1 cellular context compared by ENCODE assay signal in the genomic region with DNA sequence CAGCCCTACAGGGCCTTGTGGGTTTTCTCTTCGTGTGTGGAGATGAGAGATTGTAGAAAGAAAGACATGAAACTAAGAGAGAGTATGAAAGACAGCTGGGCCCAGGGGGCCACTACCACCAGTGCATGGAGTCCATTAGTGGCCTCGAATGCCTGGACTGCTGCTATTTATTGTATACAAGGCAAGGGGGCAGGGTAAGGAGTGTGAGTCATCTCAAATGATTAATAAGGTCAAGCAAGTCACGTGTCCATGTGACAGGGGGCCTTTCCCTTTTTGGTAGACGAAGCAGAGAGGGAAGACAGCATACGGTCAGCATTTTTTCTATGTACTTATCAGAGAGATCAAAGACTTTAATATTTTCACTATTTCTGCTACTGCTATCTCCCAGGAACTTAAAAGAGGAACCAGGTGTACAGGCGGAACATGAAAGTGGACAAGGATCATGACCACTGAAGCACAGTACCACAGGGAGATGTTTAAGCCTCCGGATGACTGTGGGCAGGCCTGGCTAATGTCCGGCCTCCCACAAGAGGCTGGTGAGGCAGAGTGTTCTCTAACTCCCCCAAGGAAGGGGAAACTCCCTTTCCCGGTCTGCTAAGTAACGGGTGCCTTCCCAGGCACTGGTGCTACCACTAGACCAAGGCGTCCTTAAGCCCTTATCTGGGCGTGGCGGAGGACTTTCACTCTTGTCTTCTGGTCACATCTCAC.
TF ChIP-seq lines count a peak whose summit lies in the region.

No MANE protein-coding gene starts in this region.

TF ChIP-seq in K562, 482 proteins besides CTCF, POLR2A, EP300 and RAD21 (continued from another document and continues in another):
- TF ChIP-seq, protein P1, sequence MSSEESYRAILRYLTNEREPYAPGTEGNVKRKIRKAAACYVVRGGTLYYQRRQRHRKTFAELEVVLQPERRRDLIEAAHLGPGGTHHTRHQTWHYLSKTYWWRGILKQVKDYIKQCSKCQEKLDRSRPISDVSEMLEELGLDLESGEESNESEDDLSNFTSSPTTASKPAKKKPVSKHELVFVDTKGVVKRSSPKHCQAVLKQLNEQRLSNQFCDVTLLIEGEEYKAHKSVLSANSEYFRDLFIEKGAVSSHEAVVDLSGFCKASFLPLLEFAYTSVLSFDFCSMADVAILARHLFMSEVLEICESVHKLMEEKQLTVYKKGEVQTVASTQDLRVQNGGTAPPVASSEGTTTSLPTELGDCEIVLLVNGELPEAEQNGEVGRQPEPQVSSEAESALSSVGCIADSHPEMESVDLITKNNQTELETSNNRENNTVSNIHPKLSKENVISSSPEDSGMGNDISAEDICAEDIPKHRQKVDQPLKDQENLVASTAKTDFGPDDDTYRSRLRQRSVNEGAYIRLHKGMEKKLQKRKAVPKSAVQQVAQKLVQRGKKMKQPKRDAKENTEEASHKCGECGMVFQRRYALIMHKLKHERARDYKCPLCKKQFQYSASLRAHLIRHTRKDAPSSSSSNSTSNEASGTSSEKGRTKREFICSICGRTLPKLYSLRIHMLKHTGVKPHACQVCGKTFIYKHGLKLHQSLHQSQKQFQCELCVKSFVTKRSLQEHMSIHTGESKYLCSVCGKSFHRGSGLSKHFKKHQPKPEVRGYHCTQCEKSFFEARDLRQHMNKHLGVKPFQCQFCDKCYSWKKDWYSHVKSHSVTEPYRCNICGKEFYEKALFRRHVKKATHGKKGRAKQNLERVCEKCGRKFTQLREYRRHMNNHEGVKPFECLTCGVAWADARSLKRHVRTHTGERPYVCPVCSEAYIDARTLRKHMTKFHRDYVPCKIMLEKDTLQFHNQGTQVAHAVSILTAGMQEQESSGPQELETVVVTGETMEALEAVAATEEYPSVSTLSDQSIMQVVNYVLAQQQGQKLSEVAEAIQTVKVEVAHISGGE (CRISPR knock-in tag; IDR thresholded peaks at IDR 0.05), result peak in 1 of 3 experiments; percentile 74; a peak in 2 of 6 replicates
- TF ChIP-seq HMG20B (CRISPR knock-in tag; IDR thresholded peaks at IDR 0.05) (no peak), HNRNPH1 (optimal IDR thresholded peaks at IDR 0.05; ENCODE audit: low read depth, low read length) (no peak), BRD4 (IDR thresholded peaks at IDR 0.05) (no peak), SMARCC2 (IDR thresholded peaks at IDR 0.05; ENCODE audit: low read depth) (peak; percentile 59; the same call in 1 of the 2 replicates), SRSF9 (IDR thresholded peaks at IDR 0.05; ENCODE audit: borderline replicate concordance, low read depth, low read length) (no peak), FOXK1 (CRISPR knock-in tag; IDR thresholded peaks at IDR 0.05; ENCODE audit: borderline replicate concordance) (peak; percentile 81; the same call in 1 of the 2 replicates), RBFOX2 (IDR thresholded peaks at IDR 0.05; ENCODE audit: low read depth, low read length) (peak; percentile 60), CBFB (CRISPR knock-in tag; IDR thresholded peaks at IDR 0.05) (no peak), ZFPM2 (CRISPR knock-in tag; IDR thresholded peaks at IDR 0.05) (no peak), PTTG1 (tag; IDR thresholded peaks at IDR 0.05; ENCODE audit: low read depth) (no peak), HDAC1 (IDR thresholded peaks at IDR 0.05) (peak in 1 of 2 experiments; percentile 45; a peak in 1 of 4 replicates), ZC3H11A (IDR thresholded peaks at IDR 0.05; ENCODE audit: low read depth, low read length) (no peak), ZNF583 (CRISPR knock-in tag; IDR thresholded peaks at IDR 0.05) (no peak), ZNF551 (CRISPR knock-in tag; IDR thresholded peaks at IDR 0.05) (no peak), SMC3 (conservative IDR thresholded peaks at IDR 0.05; ENCODE audit: insufficient read depth, low read depth, low read length) (no peak; the same call in 1 of the 2 replicates), SREBF2 (CRISPR knock-in tag; IDR thresholded peaks at IDR 0.05) (no peak), IFI16 (CRISPR knock-in tag; IDR thresholded peaks at IDR 0.05) (no peak), ELF2 (CRISPR knock-in tag; IDR thresholded peaks at IDR 0.05) (0 out of 2 replicates have a peak, but pooled peaks have one; percentile 22), KDM1A (IDR thresholded peaks at IDR 0.05) (peak in 1 of 2 experiments; percentile 29; a peak in 1 of 4 replicates), MXI1 (IDR thresholded peaks at IDR 0.05; ENCODE audit: low read depth, low read length) (no peak), SIN3B (IDR thresholded peaks at IDR 0.05; ENCODE audit: low read depth) (no peak), TEAD1 (CRISPR knock-in tag; IDR thresholded peaks at IDR 0.05) (0 out of 4 replicates have a peak, but pooled peaks of 1 of the 2 experiments have one; percentile 8), RB1 (IDR thresholded peaks at IDR 0.05; ENCODE audit: low read depth) (no peak)
- TF ChIP-seq, protein P2, sequence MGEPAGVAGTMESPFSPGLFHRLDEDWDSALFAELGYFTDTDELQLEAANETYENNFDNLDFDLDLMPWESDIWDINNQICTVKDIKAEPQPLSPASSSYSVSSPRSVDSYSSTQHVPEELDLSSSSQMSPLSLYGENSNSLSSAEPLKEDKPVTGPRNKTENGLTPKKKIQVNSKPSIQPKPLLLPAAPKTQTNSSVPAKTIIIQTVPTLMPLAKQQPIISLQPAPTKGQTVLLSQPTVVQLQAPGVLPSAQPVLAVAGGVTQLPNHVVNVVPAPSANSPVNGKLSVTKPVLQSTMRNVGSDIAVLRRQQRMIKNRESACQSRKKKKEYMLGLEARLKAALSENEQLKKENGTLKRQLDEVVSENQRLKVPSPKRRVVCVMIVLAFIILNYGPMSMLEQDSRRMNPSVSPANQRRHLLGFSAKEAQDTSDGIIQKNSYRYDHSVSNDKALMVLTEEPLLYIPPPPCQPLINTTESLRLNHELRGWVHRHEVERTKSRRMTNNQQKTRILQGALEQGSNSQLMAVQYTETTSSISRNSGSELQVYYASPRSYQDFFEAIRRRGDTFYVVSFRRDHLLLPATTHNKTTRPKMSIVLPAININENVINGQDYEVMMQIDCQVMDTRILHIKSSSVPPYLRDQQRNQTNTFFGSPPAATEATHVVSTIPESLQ (CRISPR knock-in tag; IDR thresholded peaks at IDR 0.05), result no peak
- TF ChIP-seq, protein P3, sequence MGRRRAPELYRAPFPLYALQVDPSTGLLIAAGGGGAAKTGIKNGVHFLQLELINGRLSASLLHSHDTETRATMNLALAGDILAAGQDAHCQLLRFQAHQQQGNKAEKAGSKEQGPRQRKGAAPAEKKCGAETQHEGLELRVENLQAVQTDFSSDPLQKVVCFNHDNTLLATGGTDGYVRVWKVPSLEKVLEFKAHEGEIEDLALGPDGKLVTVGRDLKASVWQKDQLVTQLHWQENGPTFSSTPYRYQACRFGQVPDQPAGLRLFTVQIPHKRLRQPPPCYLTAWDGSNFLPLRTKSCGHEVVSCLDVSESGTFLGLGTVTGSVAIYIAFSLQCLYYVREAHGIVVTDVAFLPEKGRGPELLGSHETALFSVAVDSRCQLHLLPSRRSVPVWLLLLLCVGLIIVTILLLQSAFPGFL (CRISPR knock-in tag; IDR thresholded peaks at IDR 0.05), result 0 out of 2 replicates have a peak, but pooled peaks have one; percentile 40
- TF ChIP-seq, protein P4, sequence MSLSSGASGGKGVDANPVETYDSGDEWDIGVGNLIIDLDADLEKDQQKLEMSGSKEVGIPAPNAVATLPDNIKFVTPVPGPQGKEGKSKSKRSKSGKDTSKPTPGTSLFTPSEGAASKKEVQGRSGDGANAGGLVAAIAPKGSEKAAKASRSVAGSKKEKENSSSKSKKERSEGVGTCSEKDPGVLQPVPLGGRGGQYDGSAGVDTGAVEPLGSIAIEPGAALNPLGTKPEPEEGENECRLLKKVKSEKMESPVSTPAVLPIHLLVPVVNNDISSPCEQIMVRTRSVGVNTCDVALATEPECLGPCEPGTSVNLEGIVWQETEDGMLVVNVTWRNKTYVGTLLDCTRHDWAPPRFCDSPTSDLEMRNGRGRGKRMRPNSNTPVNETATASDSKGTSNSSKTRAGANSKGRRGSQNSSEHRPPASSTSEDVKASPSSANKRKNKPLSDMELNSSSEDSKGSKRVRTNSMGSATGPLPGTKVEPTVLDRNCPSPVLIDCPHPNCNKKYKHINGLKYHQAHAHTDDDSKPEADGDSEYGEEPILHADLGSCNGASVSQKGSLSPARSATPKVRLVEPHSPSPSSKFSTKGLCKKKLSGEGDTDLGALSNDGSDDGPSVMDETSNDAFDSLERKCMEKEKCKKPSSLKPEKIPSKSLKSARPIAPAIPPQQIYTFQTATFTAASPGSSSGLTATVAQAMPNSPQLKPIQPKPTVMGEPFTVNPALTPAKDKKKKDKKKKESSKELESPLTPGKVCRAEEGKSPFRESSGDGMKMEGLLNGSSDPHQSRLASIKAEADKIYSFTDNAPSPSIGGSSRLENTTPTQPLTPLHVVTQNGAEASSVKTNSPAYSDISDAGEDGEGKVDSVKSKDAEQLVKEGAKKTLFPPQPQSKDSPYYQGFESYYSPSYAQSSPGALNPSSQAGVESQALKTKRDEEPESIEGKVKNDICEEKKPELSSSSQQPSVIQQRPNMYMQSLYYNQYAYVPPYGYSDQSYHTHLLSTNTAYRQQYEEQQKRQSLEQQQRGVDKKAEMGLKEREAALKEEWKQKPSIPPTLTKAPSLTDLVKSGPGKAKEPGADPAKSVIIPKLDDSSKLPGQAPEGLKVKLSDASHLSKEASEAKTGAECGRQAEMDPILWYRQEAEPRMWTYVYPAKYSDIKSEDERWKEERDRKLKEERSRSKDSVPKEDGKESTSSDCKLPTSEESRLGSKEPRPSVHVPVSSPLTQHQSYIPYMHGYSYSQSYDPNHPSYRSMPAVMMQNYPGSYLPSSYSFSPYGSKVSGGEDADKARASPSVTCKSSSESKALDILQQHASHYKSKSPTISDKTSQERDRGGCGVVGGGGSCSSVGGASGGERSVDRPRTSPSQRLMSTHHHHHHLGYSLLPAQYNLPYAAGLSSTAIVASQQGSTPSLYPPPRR (CRISPR knock-in tag; IDR thresholded peaks at IDR 0.05; ENCODE audit: borderline replicate concordance), result no peak
- TF ChIP-seq, protein P5, sequence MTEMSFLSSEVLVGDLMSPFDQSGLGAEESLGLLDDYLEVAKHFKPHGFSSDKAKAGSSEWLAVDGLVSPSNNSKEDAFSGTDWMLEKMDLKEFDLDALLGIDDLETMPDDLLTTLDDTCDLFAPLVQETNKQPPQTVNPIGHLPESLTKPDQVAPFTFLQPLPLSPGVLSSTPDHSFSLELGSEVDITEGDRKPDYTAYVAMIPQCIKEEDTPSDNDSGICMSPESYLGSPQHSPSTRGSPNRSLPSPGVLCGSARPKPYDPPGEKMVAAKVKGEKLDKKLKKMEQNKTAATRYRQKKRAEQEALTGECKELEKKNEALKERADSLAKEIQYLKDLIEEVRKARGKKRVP (CRISPR knock-in tag; IDR thresholded peaks at IDR 0.05), result no peak
- TF ChIP-seq, protein P6, sequence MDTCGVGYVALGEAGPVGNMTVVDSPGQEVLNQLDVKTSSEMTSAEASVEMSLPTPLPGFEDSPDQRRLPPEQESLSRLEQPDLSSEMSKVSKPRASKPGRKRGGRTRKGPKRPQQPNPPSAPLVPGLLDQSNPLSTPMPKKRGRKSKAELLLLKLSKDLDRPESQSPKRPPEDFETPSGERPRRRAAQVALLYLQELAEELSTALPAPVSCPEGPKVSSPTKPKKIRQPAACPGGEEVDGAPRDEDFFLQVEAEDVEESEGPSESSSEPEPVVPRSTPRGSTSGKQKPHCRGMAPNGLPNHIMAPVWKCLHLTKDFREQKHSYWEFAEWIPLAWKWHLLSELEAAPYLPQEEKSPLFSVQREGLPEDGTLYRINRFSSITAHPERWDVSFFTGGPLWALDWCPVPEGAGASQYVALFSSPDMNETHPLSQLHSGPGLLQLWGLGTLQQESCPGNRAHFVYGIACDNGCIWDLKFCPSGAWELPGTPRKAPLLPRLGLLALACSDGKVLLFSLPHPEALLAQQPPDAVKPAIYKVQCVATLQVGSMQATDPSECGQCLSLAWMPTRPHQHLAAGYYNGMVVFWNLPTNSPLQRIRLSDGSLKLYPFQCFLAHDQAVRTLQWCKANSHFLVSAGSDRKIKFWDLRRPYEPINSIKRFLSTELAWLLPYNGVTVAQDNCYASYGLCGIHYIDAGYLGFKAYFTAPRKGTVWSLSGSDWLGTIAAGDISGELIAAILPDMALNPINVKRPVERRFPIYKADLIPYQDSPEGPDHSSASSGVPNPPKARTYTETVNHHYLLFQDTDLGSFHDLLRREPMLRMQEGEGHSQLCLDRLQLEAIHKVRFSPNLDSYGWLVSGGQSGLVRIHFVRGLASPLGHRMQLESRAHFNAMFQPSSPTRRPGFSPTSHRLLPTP (IDR thresholded peaks at IDR 0.05; ENCODE audit: borderline replicate concordance, extremely low read depth, insufficient read length), result no peak
- TF ChIP-seq, protein P7, sequence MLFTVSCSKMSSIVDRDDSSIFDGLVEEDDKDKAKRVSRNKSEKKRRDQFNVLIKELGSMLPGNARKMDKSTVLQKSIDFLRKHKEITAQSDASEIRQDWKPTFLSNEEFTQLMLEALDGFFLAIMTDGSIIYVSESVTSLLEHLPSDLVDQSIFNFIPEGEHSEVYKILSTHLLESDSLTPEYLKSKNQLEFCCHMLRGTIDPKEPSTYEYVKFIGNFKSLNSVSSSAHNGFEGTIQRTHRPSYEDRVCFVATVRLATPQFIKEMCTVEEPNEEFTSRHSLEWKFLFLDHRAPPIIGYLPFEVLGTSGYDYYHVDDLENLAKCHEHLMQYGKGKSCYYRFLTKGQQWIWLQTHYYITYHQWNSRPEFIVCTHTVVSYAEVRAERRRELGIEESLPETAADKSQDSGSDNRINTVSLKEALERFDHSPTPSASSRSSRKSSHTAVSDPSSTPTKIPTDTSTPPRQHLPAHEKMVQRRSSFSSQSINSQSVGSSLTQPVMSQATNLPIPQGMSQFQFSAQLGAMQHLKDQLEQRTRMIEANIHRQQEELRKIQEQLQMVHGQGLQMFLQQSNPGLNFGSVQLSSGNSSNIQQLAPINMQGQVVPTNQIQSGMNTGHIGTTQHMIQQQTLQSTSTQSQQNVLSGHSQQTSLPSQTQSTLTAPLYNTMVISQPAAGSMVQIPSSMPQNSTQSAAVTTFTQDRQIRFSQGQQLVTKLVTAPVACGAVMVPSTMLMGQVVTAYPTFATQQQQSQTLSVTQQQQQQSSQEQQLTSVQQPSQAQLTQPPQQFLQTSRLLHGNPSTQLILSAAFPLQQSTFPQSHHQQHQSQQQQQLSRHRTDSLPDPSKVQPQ (CRISPR knock-in tag; IDR thresholded peaks at IDR 0.05; ENCODE audit: borderline replicate concordance), result no peak
